Comparison of ENCODE assay signal across 25 cellular contexts in the genomic region with DNA sequence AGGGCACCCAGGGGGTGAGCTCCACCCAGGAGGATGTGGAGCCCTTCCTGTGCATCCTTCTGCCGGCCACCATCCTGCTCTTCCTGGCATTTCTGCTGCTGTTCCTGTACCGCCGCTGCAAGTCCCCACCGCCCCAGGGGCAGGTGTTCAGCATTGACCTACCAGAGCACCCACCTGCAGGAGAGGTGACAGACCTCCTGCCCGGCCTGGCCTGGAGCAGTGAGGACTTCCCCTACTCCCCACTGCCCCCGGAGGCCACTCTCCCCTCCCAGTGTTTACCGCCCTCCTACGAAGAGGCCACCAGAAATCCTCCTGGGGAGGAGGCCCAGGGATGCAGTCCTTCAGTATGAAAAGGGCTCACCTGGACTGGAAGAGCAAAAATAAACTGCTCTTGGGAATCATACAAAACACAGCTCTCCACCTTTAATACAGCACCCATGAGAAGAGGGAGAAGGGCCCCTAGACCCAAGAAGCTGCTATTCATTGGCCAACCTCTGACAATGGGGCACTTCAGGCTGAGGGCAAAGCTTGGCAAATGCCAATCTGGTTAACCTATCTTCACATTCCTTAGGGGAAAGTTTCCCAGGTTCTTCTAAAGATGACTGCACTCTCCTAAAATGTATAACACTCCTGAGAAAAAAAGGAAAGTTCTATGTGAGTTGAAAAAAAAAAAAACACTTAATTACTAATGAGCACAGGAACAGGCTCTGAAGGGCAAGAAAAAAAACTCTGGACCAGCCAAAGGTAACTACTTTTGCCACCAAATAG. TPM values are rescaled to one million over a fixed set of nuclear protein-coding genes. Genes with fewer than 3 reads are reported as not detected.
DNase-seq lines count a peak whose midpoint lies in the region; ATAC-seq, FAIRE-seq and TF ChIP-seq lines count a peak whose summit lies in the region.
"Had no signal": no experiment of that assay in that cellular context is flagged by ENCODE, and none has a peak within 500 bp of the region (broad histone marks: within the 10 kb centered on the region; RNA-seq: fewer than 3 reads in every experiment).

No MANE protein-coding gene starts in this region.

- H3K79me2 ChIP-seq in astrocyte (ENCODE audit: insufficient read depth, low read length) (no peaks in the 10 kb centered on the region), keratinocyte (ENCODE audit: control insufficient read depth, insufficient read depth, low read length) (no peaks in the 10 kb centered on the region)

- H3K27me3 ChIP-seq in astrocyte (ENCODE audit: insufficient read depth, low read length) (no peaks in the 10 kb centered on the region), keratinocyte (ENCODE audit: control insufficient read depth, extremely low read depth, insufficient read depth, low read length) (no peaks in the 10 kb centered on the region)
- H3K27me3 ChIP-seq: Peyer's patch, transverse colon had no signal

- H3K36me3 Mint-ChIP-seq in astrocyte (ENCODE audit: low read depth, unreplicated experiment) = no peaks in the 10 kb centered on the region

- H3K27ac ChIP-seq in C4-2B (peak overlapping the region; percentile 14; the same call in 1 of the 2 replicates), astrocyte (ENCODE audit: low read depth, low read length) (no peak overlapping the region), keratinocyte (ENCODE audit: control insufficient read depth, insufficient read depth, low read length) (no peak overlapping the region)
- H3K27ac ChIP-seq: HL-60, KMS-11, Peyer's patch, transverse colon had no signal

- no peak overlapping the region for H3K4me3 ChIP-seq in astrocyte (ENCODE audit: insufficient read depth, low read depth, low read length)
- no peak overlapping the region for H3K4me3 ChIP-seq in keratinocyte (ENCODE audit: control insufficient read depth in 2 of 3, extremely low read depth in 1 of 3, insufficient read depth in 2 of 3, low read depth in 1 of 3, low read length in 3 of 3)
- H3K4me3 ChIP-seq: HAP-1, Peyer's patch, transverse colon had no signal

- no peaks in the 10 kb centered on the region for H3K9me1 ChIP-seq in keratinocyte (ENCODE audit: control insufficient read depth, extremely low read depth, insufficient read depth, low read length)

- H3K4me1 ChIP-seq in astrocyte (ENCODE audit: insufficient read depth, low read length) = no peaks in the 10 kb centered on the region
- no peaks in the 10 kb centered on the region for H3K4me1 ChIP-seq in keratinocyte (ENCODE audit: control insufficient read depth, extremely low read depth, insufficient read depth, low read length)
- H3K4me1 ChIP-seq: HAP-1, Peyer's patch, transverse colon had no signal

- H3K9me3 ChIP-seq in astrocyte (ENCODE audit: insufficient read depth, low read depth, low read length) (no peaks in the 10 kb centered on the region), keratinocyte (ENCODE audit: control insufficient read depth, low read depth, low read length) (no peaks in the 10 kb centered on the region)
- H3K9me3 ChIP-seq: HAP-1, Peyer's patch, SK-N-SH, transverse colon had no signal

- no peak for TF ChIP-seq CTCF in C4-2B (conservative IDR thresholded peaks at IDR 0.05)
- TF ChIP-seq CTCF in astrocyte (IDR thresholded peaks at IDR 0.05; ENCODE audit: insufficient read depth, low read depth, low read length) = no peak
- no peak for TF ChIP-seq CTCF in keratinocyte (optimal IDR thresholded peaks at IDR 0.05 in 1 of 3, IDR thresholded peaks at IDR 0.05 in 1 of 3, conservative IDR thresholded peaks at IDR 0.05 in 1 of 3; ENCODE audit: extremely low read depth in 1 of 3, insufficient read depth in 2 of 3, low read length in 3 of 3)

- DNase-seq in HT1080 (ENCODE audit: low read depth) (peak; percentile 13), astrocyte (ENCODE audit: low read depth) (no peak), keratinocyte (ENCODE audit: low read depth, low spot score) (no peak), KG1 (lab: John Stamatoyannopoulos, UW) (no peak), NCI-H1105 (lab: John Stamatoyannopoulos, UW) (no peak)
- DNase-seq in activated effector memory CD4-positive, alpha-beta T cell treated with Interleukin-2 at 50 U/mL for 16 hours = no peak
- DNase-seq: activated gamma-delta T cell treated with Interleukin-2 at 50 U/mL for 16 hours; anterior cingulate cortex; hippocampal formation; NCI-H1105 treated with DMSO at 0.1 percent for 48 hours; NCI-H82; Peyer's patch; SK-N-SH; stimulated activated naive CD8-positive, alpha-beta T cell treated with anti-CD3 and anti-CD28 coated beads, Interleukin-15, Interleukin-2, amounts not matched to agents 100 U/mL and 50 U/mL, for 24 hours; T-helper 9 cell; transverse colon had no signal

- H3K27ac Mint-ChIP-seq in astrocyte (ENCODE audit: unreplicated experiment) = peak overlapping the region; percentile 58

- no peak for ATAC-seq in HG02678 (IDR thresholded peaks at IDR 0.05; ENCODE audit: unreplicated experiment)
- ATAC-seq: sciatic nerve; stimulated activated naive CD8-positive, alpha-beta T cell treated with anti-CD3 and anti-CD28 coated beads, Interleukin-15, Interleukin-2, amounts not matched to agents 100 U/mL and 50 U/mL, for 24 hours had no signal

- H2AFZ ChIP-seq in astrocyte (ENCODE audit: low read depth, low read length) (no peak overlapping the region), keratinocyte (ENCODE audit: control insufficient read depth, low read length) (no peak overlapping the region)

- peaks cover 11% of the 10 kb centered on the region for H3K4me1 Mint-ChIP-seq in astrocyte (ENCODE audit: low read depth, unreplicated experiment)

- H3K9ac ChIP-seq in astrocyte (ENCODE audit: low read length) (no peak overlapping the region), keratinocyte (ENCODE audit: control insufficient read depth, extremely low read depth, insufficient read depth, low read length) (no peak overlapping the region)
- H3K9ac ChIP-seq: KMS-11, SK-N-SH had no signal

- H4K20me1 ChIP-seq in astrocyte (ENCODE audit: insufficient read depth, low read length) (no peaks in the 10 kb centered on the region), keratinocyte (ENCODE audit: control insufficient read depth, extremely low read depth, insufficient read depth, low read length) (no peaks in the 10 kb centered on the region)

- H3K4me2 ChIP-seq in astrocyte (ENCODE audit: low read length) (no peak overlapping the region), keratinocyte (ENCODE audit: control insufficient read depth, extremely low read depth, insufficient read depth, low read depth, low read length) (no peak overlapping the region)
- H3K4me2 ChIP-seq: KMS-11, SK-N-SH had no signal

- H3K27me3 Mint-ChIP-seq in astrocyte (ENCODE audit: low read depth, unreplicated experiment) = peaks cover 3% of the 10 kb centered on the region

- no peak for FAIRE-seq in astrocyte (lab: Jason Lieb, UNC)
- peak; percentile 53 for FAIRE-seq in keratinocyte (lab: Jason Lieb, UNC)
- FAIRE-seq: endometrium had no signal

- H3K36me3 ChIP-seq in astrocyte (ENCODE audit: insufficient read depth, low read length) = no peaks in the 10 kb centered on the region
- no peaks in the 10 kb centered on the region for H3K36me3 ChIP-seq in keratinocyte (ENCODE audit: control insufficient read depth in 2 of 2, extremely low read depth in 1 of 2, insufficient read depth in 2 of 2, low read length in 2 of 2)
- H3K36me3 ChIP-seq: HAP-1, Peyer's patch, transverse colon had no signal

- no peak overlapping the region for H3K4me3 Mint-ChIP-seq in astrocyte (ENCODE audit: unreplicated experiment)

- dilution Hi-C loops in keratinocyte (cut with MboI; ENCODE audit: extremely low pct_ligation_motif_present, low sequenced_read_pairs) = no loop called here

- no peaks in the 10 kb centered on the region for H3K9me3 Mint-ChIP-seq in astrocyte (ENCODE audit: unreplicated experiment)

RNA-seq across cellular contexts. Expression of gene SMIM28, which starts 5.0 kb away (rescaled TPM):
- total RNA-seq in HT1080 (2014; rRNA removed; shearing (Covaris generic)) = not detected in 2 replicates
- polyA plus RNA-seq in HT1080 (2015; cell fraction: cytosol; rRNA removed) = not detected in 2 replicates
- polyA plus RNA-seq in HT1080 (2015; cell fraction: nucleus; rRNA removed) = not detected in 2 replicates
- total RNA-seq in astrocyte = not detected in 2 replicates
- polyA plus RNA-seq in keratinocyte = not detected in 3 replicates
- polyA plus RNA-seq in keratinocyte (2011; ENCODE audit: low read depth) = not detected
- not detected in 2 replicates for polyA plus RNA-seq in keratinocyte (2011; cell fraction: cytosol; rRNA removed)
- polyA plus RNA-seq in keratinocyte (2011; cell fraction: nucleus; rRNA removed) = not detected in 2 replicates
- not detected in 2 replicates for polyA plus RNA-seq in keratinocyte (2012; ENCODE audit: low replicate concordance)
- not detected in 3 replicates for polyA minus RNA-seq in keratinocyte
- not detected for polyA minus RNA-seq in keratinocyte (2011; cell fraction: cytosol; rRNA and poly(A)+ RNA removed)
- not detected in 2 replicates for polyA minus RNA-seq in keratinocyte (2011; cell fraction: nucleus; rRNA and poly(A)+ RNA removed)
- total RNA-seq: fibroblast of villous mesenchyme, mucosa of gallbladder, Peyer's patch, sciatic nerve had no signal
- polyA plus RNA-seq: SK-N-SH had no signal

RNA-seq across cellular contexts. Expression of gene HEBP2, which starts 21.3 kb away (rescaled TPM):
- total RNA-seq in HT1080 (2014; rRNA removed; shearing (Covaris generic)) = 35.0 and 35.1 TPM in 2 replicates
- polyA plus RNA-seq in HT1080 (2015; cell fraction: cytosol; rRNA removed) = 21.8 and 24.3 TPM in 2 replicates
- 5.7 and 8.3 TPM in 2 replicates for polyA plus RNA-seq in HT1080 (2015; cell fraction: nucleus; rRNA removed)
- 32.6 and 40.5 TPM in 2 replicates for total RNA-seq in astrocyte
- polyA plus RNA-seq in keratinocyte = 13.2 to 41.9 TPM (median 25.8 TPM) in 3 replicates
- polyA plus RNA-seq in keratinocyte (2011; ENCODE audit: low read depth) = 295 TPM
- polyA plus RNA-seq in keratinocyte (2011; cell fraction: cytosol; rRNA removed) = 17.3 and 22.5 TPM in 2 replicates
- polyA plus RNA-seq in keratinocyte (2011; cell fraction: nucleus; rRNA removed) = 7.0 and 9.8 TPM in 2 replicates
- 41.6 and 79.2 TPM in 2 replicates for polyA plus RNA-seq in keratinocyte (2012; ENCODE audit: low replicate concordance)
- polyA minus RNA-seq in keratinocyte = 1.7 to 4.7 TPM (median 4.7 TPM) in 3 replicates
- polyA minus RNA-seq in keratinocyte (2011; cell fraction: cytosol; rRNA and poly(A)+ RNA removed) = 19.8 TPM
- 1.9 and 2.9 TPM in 2 replicates for polyA minus RNA-seq in keratinocyte (2011; cell fraction: nucleus; rRNA and poly(A)+ RNA removed)
